ENCODE assay signal across 10 cellular contexts in genomic region chr9:37943329-37944265, GRCh38. TPM values are rescaled to one million over a fixed set of nuclear protein-coding genes. Genes with fewer than 3 reads are reported as not detected.
A peak's percentile ranks its signal among the peaks of the same experiment; 100 is the strongest.
DNase-seq lines count a peak whose midpoint lies in the region; ATAC-seq, FAIRE-seq and TF ChIP-seq lines count a peak whose summit lies in the region.
"Had no signal": no experiment of that assay in that cellular context is flagged by ENCODE, and none has a peak within 500 bp of the region (broad histone marks: within the 10 kb centered on the region; RNA-seq: fewer than 3 reads in every experiment).

No MANE protein-coding gene starts in this region.

- peaks cover 11% of the 10 kb centered on the region; the same call in 1 of the 2 replicates for H4K20me1 ChIP-seq in Karpas-422 (ENCODE audit: insufficient read depth, low read depth, low read length)

- H3K36me3 ChIP-seq in Karpas-422 (ENCODE audit: insufficient read depth, low read length) (peaks cover 10% of the 10 kb centered on the region; the same call in 1 of the 2 replicates), mesodermal cell (ENCODE audit: control insufficient read depth, insufficient read depth, low read length) (peaks cover 80% of the 10 kb centered on the region)

- H3K27ac ChIP-seq in A549 (peak overlapping the region; percentile 63 to 76; a peak in 5 of 6 replicates), Karpas-422 (ENCODE audit: low read length) (peak overlapping the region; percentile 22), mesodermal cell (ENCODE audit: low read depth, low read length, severe bottlenecking) (peak overlapping the region; percentile 96)
- H3K27ac ChIP-seq: BLaER1 treated with 17β-estradiol and CSF1 and Interleukin-3, amounts not matched to agents 10 nM and 100 nM had no signal

- TF ChIP-seq CTCF in A549 (IDR thresholded peaks at IDR 0.05) (no peak), epithelial cell of esophagus (IDR thresholded peaks at IDR 0.05; ENCODE audit: insufficient read depth, low read depth, low read length, missing control alignments) (no peak), GM10266 (IDR thresholded peaks at IDR 0.05; ENCODE audit: control insufficient read depth, insufficient read depth, low read depth, missing control alignments) (no peak)

- TF ChIP-seq EP300 in A549 (IDR thresholded peaks at IDR 0.05): peak in 1 of 2 experiments; percentile 10; a peak in 1 of 5 replicates

- CTCF ChIA-PET in A549 (lab: Yijun Ruan, JAX): interaction anchor here (0.7 to 1.6 kb wide), 5 partner anchors 9 to 125 kb away, joined by 3 to 7 read pairs (median 3); partner anchors contain the start of gene SHB

- H3K79me2 ChIP-seq in Karpas-422 (ENCODE audit: low read length): no peaks in the 10 kb centered on the region

- no peak overlapping the region for H2AFZ ChIP-seq in Karpas-422 (ENCODE audit: low read length)

- H3K27me3 ChIP-seq in Karpas-422 (ENCODE audit: low read length): no peaks in the 10 kb centered on the region

- no peak for TF ChIP-seq POLR2A in A549 (IDR thresholded peaks at IDR 0.05; ENCODE audit: low read length)
- TF ChIP-seq POLR2A in GM12892 (IDR thresholded peaks at IDR 0.05; ENCODE audit: low read depth, low read length): no peak
- no peak for TF ChIP-seq POLR2A in erythroblast (IDR thresholded peaks at IDR 0.05; ENCODE audit: low read length)

- H3K9me3 ChIP-seq in A549 (no peaks in the 10 kb centered on the region), Karpas-422 (ENCODE audit: low read length) (no peaks in the 10 kb centered on the region), mesodermal cell (ENCODE audit: control insufficient read depth, low read length) (no peaks in the 10 kb centered on the region)
- H3K9me3 ChIP-seq: BLaER1 treated with 17β-estradiol and CSF1 and Interleukin-3, amounts not matched to agents 10 nM and 100 nM had no signal

- H3K9ac ChIP-seq in Karpas-422 (ENCODE audit: low read length): no peak overlapping the region
- H3K9ac ChIP-seq: BLaER1 treated with 17β-estradiol and CSF1 and Interleukin-3, amounts not matched to agents 10 nM and 100 nM had no signal

- no peak for TF ChIP-seq RAD21 in A549 (conservative IDR thresholded peaks at IDR 0.05 in 1 of 2, IDR thresholded peaks at IDR 0.05 in 1 of 2)

- FAIRE-seq in A549 (lab: Jason Lieb, UNC): no peak
- FAIRE-seq in GM12892 (lab: Jason Lieb, UNC): no peak

- no peaks in the 10 kb centered on the region for H3K9me2 ChIP-seq in Karpas-422 (replicated peaks; ENCODE audit: insufficient read depth, low read length)

- 63% methylated on average over 11 of the region's 12 CpGs for WGBS in A549 (ENCODE audit: missing lambda C conversion rate)
- WGBS in mesodermal cell (ENCODE audit: insufficient coverage in 2 of 2), 2 experiments: 84 to 87% methylated on average over 7 to 12 of the region's 12 CpGs

- peak overlapping the region; percentile 57 for H3K4me2 ChIP-seq in A549
- no peak overlapping the region for H3K4me2 ChIP-seq in Karpas-422 (ENCODE audit: low read depth, low read length, poor library complexity, severe bottlenecking)

- H3K4me3 ChIP-seq in A549 (no peak overlapping the region), Karpas-422 (ENCODE audit: low read length) (no peak overlapping the region), epithelial cell of esophagus (ENCODE audit: low read length) (no peak overlapping the region), mesodermal cell (ENCODE audit: extremely low read depth, insufficient read depth, low read length, poor library complexity, severe bottlenecking) (no peak overlapping the region)
- H3K4me3 ChIP-seq: BLaER1 treated with 17β-estradiol and CSF1 and Interleukin-3, amounts not matched to agents 10 nM and 100 nM had no signal

- DNase-seq in A549 (ENCODE audit: low read depth in 1 of 2, low spot score in 1 of 2): no peak
- DNase-seq in Karpas-422: no peak
- DNase-seq in epithelial cell of esophagus (ENCODE audit: low read depth): peak; percentile 80
- DNase-seq in NCI-H187 (lab: John Stamatoyannopoulos, UW): no peak
- DNase-seq in GM12892 (ENCODE audit: insufficient read length): no peak
- no peak for DNase-seq in erythroblast (lab: John Stamatoyannopoulos, UW)
- DNase-seq in GM10266 (ENCODE audit: extremely low spot score): no peak
- DNase-seq: activated naive CD8-positive, alpha-beta T cell treated with anti-CD3 and anti-CD28 coated beads, Interleukin-2, amount 50 U/mL, for 24 hours had no signal

- H3K4me1 ChIP-seq in A549 (peaks cover 60% of the 10 kb centered on the region), Karpas-422 (ENCODE audit: low read length) (peaks cover 69% of the 10 kb centered on the region), mesodermal cell (ENCODE audit: control insufficient read depth, insufficient read depth, low read length, poor library complexity, severe bottlenecking) (peaks cover 49% of the 10 kb centered on the region)

- ATAC-seq in A549: peak; percentile 4 to 52; a peak in 3 of 6 replicates
- ATAC-seq: activated naive CD8-positive, alpha-beta T cell treated with anti-CD3 and anti-CD28 coated beads, Interleukin-2, amount 50 U/mL, for 24 hours had no signal

- POLR2A ChIA-PET in A549 (lab: Yijun Ruan, JAX): no interaction called here

TF ChIP-seq in A549, 52 proteins besides CTCF, POLR2A, EP300 and RAD21:
- TF ChIP-seq CBX8 (IDR thresholded peaks at IDR 0.05) (no peak), MAX (IDR thresholded peaks at IDR 0.05) (0 out of 2 replicates have a peak, but pooled peaks have one; percentile 13), FOXS1 (CRISPR knock-in tag; IDR thresholded peaks at IDR 0.05) (no peak), NR3C1 (IDR thresholded peaks at IDR 0.05) (no peak), BCL3 (IDR thresholded peaks at IDR 0.05) (0 out of 3 replicates have a peak, but pooled peaks have one; percentile 20), SMC3 (IDR thresholded peaks at IDR 0.05) (no peak), E2F6 (IDR thresholded peaks at IDR 0.05; ENCODE audit: borderline replicate concordance, low read depth) (no peak), HEYL (CRISPR knock-in tag; IDR thresholded peaks at IDR 0.05) (no peak), FOSL2 (IDR thresholded peaks at IDR 0.05) (no peak), FOSL2 (CRISPR knock-in tag; IDR thresholded peaks at IDR 0.05) (no peak), HOXB5 (CRISPR knock-in tag; IDR thresholded peaks at IDR 0.05) (no peak), CEBPB (IDR thresholded peaks at IDR 0.05) (no peak), HDAC2 (IDR thresholded peaks at IDR 0.05) (no peak)

RNA-seq across cellular contexts. Expression of gene SLC25A51, which starts 39.7 kb away (rescaled TPM):
- polyA plus RNA-seq in A549 (2011; rRNA removed) (24.3 and 29.2 TPM in 2 replicates), A549 (2017; fragmentation: RNase III; extraction: RNeasy Plus Mini Kit Qiagen cat#74134 plus additional on column Dnase treatment) (16.6 to 18.0 TPM (median 17.2 TPM) in 3 replicates)
- 11.8 and 14.5 TPM in 2 replicates for polyA plus RNA-seq in A549 (2012; cell fraction: cytosol; rRNA removed)
- polyA plus RNA-seq in A549 (2012; cell fraction: nucleus; rRNA removed): 5.7 and 8.7 TPM in 2 replicates
- polyA minus RNA-seq in A549 (2011; rRNA and poly(A)+ RNA removed): 62.7 and 65.7 TPM in 2 replicates
- total RNA-seq in Karpas-422 (2014; rRNA removed; shearing (Covaris generic); ENCODE audit: low replicate concordance): 22.9 and 44.2 TPM in 2 replicates
- 16.0 TPM for polyA plus RNA-seq in mesodermal cell (2013, experiment 1 of 2)
- polyA plus RNA-seq in mesodermal cell (2013, experiment 2 of 2): 17.6 TPM
- 10.7 TPM for polyA plus RNA-seq in GM12892 (2012; ENCODE audit: missing spikeins)

Comparison
In these comparisons a context has a peak if more than half of its experiments do, and no peak if none do; other contexts are left out.
1. H3K27ac ChIP-seq: peak in every context shown above with its lines; median percentile 96 in mesodermal cell; 70 in A549; 22 in Karpas-422.